In the genomic region with DNA sequence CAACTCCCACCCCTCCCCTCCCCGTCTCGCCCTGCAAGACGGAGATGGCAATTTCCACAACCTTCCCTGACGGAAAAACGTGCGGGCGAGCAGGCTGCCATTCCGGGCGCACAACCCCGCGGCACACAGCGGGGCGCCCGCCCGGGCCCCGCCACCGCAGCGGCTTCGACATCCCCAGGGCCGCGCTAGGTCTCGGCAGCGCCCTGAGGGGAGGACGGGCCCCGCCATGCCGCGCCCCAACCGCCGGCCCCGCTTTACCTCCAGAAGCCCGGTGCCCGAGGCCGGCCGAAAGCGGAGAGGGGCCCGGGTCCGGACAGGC, we compare ENCODE assay signal across 8 cellular contexts. TPM values are rescaled to one million over a fixed set of nuclear protein-coding genes. Genes with fewer than 3 reads are reported as not detected.
DNase-seq lines count a peak whose midpoint lies in the region; ATAC-seq and TF ChIP-seq lines count a peak whose summit lies in the region.

No MANE protein-coding gene starts in this region.

- ATAC-seq in GM19438 (IDR thresholded peaks at IDR 0.05; ENCODE audit: low read depth, unreplicated experiment) (peak; percentile 23), HG03565 (IDR thresholded peaks at IDR 0.05; ENCODE audit: unreplicated experiment) (no peak)

- peaks cover 0 to 3% of the 10 kb centered on the region in 2 donors for H3K9me3 ChIP-seq in mucosa of rectum (ENCODE audit: control insufficient read depth in 2 of 2, low read length in 2 of 2)

- H3K36me3 ChIP-seq in KMS-11 (ENCODE audit: insufficient read depth) (no peaks in the 10 kb centered on the region), mucosa of rectum (ENCODE audit: control insufficient read depth in 2 of 2, insufficient read depth in 2 of 2, low read length in 2 of 2) (no peaks in the 10 kb centered on the region)

- peak overlapping the region; percentile 49 for H3K4me2 ChIP-seq in KMS-11

- H3K9ac ChIP-seq in KMS-11: peak overlapping the region; percentile 81
- peak overlapping the region; percentile 24 to 79 for H3K9ac ChIP-seq in mucosa of rectum (ENCODE audit: low read depth in 1 of 2, low read length in 2 of 2)

- H3K4me3 ChIP-seq in AG09309 (ENCODE audit: control insufficient read depth, low read depth, low read length) (peak overlapping the region; percentile 62), KMS-11 (IDR thresholded peaks at IDR 0.05; ENCODE audit: insufficient read depth, low read depth, low read length) (no peak overlapping the region), dorsolateral prefrontal cortex (peak overlapping the region; percentile 68 to 97 (median 90)), mucosa of rectum (ENCODE audit: low read length in 2 of 2) (peak overlapping the region; percentile 61 to 80)

- intact Hi-C loops in dorsolateral prefrontal cortex (cut with DNase I): loop anchor here (5.0 to 10.0 kb wide), 2 partner anchors 74 to 537 kb away; a partner anchor contains a TSS

- peaks cover 38% of the 10 kb centered on the region for H3K4me1 ChIP-seq in KMS-11 (ENCODE audit: low read depth, poor library complexity, severe bottlenecking)
- peaks cover 6 to 10% of the 10 kb centered on the region in 2 donors for H3K4me1 ChIP-seq in mucosa of rectum (ENCODE audit: control insufficient read depth in 2 of 2, insufficient read depth in 2 of 2, low read length in 2 of 2)

- peaks cover 43% of the 10 kb centered on the region for H3K79me2 ChIP-seq in KMS-11 (ENCODE audit: insufficient read depth, low read depth)

- no peaks in the 10 kb centered on the region for H4K20me1 ChIP-seq in KMS-11 (ENCODE audit: insufficient read depth)

- no peaks in the 10 kb centered on the region for H3K27me3 ChIP-seq in KMS-11 (ENCODE audit: insufficient read depth, low read depth)
- H3K27me3 ChIP-seq in dorsolateral prefrontal cortex: no peaks in the 10 kb centered on the region
- no peaks in the 10 kb centered on the region for H3K27me3 ChIP-seq in mucosa of rectum (ENCODE audit: control insufficient read depth in 2 of 2, insufficient read depth in 2 of 2, low read length in 2 of 2)

- peak overlapping the region; percentile 84 for H2AFZ ChIP-seq in KMS-11 (ENCODE audit: low read depth)

- H3K27ac ChIP-seq in KMS-11: peak overlapping the region; percentile 51
- peak overlapping the region; percentile 85 to 99 (median 97) for H3K27ac ChIP-seq in dorsolateral prefrontal cortex
- peak overlapping the region; percentile 40 to 90 for H3K27ac ChIP-seq in mucosa of rectum (ENCODE audit: low read depth in 2 of 2, low read length in 2 of 2)

- TF ChIP-seq CTCF in AG09309 (IDR thresholded peaks at IDR 0.05; ENCODE audit: control insufficient read depth, insufficient read depth, low read depth, low read length, missing control alignments) (no peak), KMS-11 (conservative IDR thresholded peaks at IDR 0.05; ENCODE audit: low read depth, low read length) (no peak), dorsolateral prefrontal cortex (IDR thresholded peaks at IDR 0.05 in 54 of 56, conservative IDR thresholded peaks at IDR 0.05 in 2 of 56; ENCODE audit: low read depth in 1 of 56, partially characterized antibody in 56 of 56) (no peak)

- DNase-seq in AG09309 (ENCODE audit: low read depth) (no peak), dorsolateral prefrontal cortex (no peak), OCI-M2 (lab: John Stamatoyannopoulos, UW; ENCODE audit: unreplicated experiment) (no peak)
- DNase-seq in stimulated activated CD4-positive, alpha-beta T cell treated with anti-CD3 and anti-CD28 coated beads, Interleukin-12 subunit alpha, Interleukin-12 subunit beta, amount 100 ng/mL, for 4 hours: no peak

RNA-seq across cellular contexts. Expression of a gene that starts 0.5 kb away (rescaled TPM):
- 100 to 1,000 TPM; 100 to 237 (median 186) TPM for total RNA-seq in dorsolateral prefrontal cortex

RNA-seq across cellular contexts. Expression of a gene that starts 18.1 kb away (rescaled TPM):
- total RNA-seq in dorsolateral prefrontal cortex: 1 to 10 TPM in 59 of 120 experiments, under 1 TPM in 61; 0.30 to 2.0 (median 1.00) TPM
